1 cellular context compared by ENCODE assay signal in genomic region chr13:70043685-70044084, GRCh38.
TF ChIP-seq lines count a peak whose summit lies in the region.

No MANE protein-coding gene starts in this region.

TF ChIP-seq in GM12878, 131 proteins besides CTCF, POLR2A, EP300 and RAD21 (continued from another document):
- peak; percentile 49; the same call in 1 of the 2 replicates for TF ChIP-seq ZNF687 (IDR thresholded peaks at IDR 0.05)
- TF ChIP-seq NBN (IDR thresholded peaks at IDR 0.05), result 0 out of 2 replicates have a peak, but pooled peaks have one; percentile 34
- peak; percentile 80 to 88 for TF ChIP-seq IKZF2 (IDR thresholded peaks at IDR 0.05)
- TF ChIP-seq BCL11A (IDR thresholded peaks at IDR 0.05; ENCODE audit: low read depth, low read length), result peak; percentile 71
- peak; percentile 82 for TF ChIP-seq MTA2 (IDR thresholded peaks at IDR 0.05; ENCODE audit: low read depth)
- TF ChIP-seq SPI1 (IDR thresholded peaks at IDR 0.05; ENCODE audit: borderline replicate concordance, insufficient read depth, low read depth, low read length), result peak; percentile 79; the same call in 1 of the 2 replicates
- no peak for TF ChIP-seq USF1 (IDR thresholded peaks at IDR 0.05; ENCODE audit: borderline replicate concordance, extremely low read length, insufficient read depth, low read depth, low read length)
- TF ChIP-seq ATF7 (IDR thresholded peaks at IDR 0.05; ENCODE audit: low read depth), result peak; percentile 71; the same call in 1 of the 2 replicates
- peak; percentile 76 for TF ChIP-seq JUND (IDR thresholded peaks at IDR 0.05; ENCODE audit: low read depth, low read length)
- TF ChIP-seq BHLHE40 (IDR thresholded peaks at IDR 0.05; ENCODE audit: borderline replicate concordance in 1 of 2, low read depth in 2 of 2, low read length in 1 of 2), result peak; percentile 67 to 86; a peak in 3 of 4 replicates
- TF ChIP-seq GATAD2B (conservative IDR thresholded peaks at IDR 0.05; ENCODE audit: low read depth), result 0 out of 2 replicates have a peak, but pooled peaks have one; percentile 40
- no peak for TF ChIP-seq SIN3A (IDR thresholded peaks at IDR 0.05; ENCODE audit: low read depth, low read length)
- no peak for TF ChIP-seq ETV6 (conservative IDR thresholded peaks at IDR 0.05 in 1 of 2, IDR thresholded peaks at IDR 0.05 in 1 of 2; ENCODE audit: borderline replicate concordance in 1 of 2, low read depth in 1 of 2)
- TF ChIP-seq IKZF1 (conservative IDR thresholded peaks at IDR 0.05), result peak; percentile 58
TF ChIP-seq in GM12878: peak in this region for 19.
